In the genomic region with DNA sequence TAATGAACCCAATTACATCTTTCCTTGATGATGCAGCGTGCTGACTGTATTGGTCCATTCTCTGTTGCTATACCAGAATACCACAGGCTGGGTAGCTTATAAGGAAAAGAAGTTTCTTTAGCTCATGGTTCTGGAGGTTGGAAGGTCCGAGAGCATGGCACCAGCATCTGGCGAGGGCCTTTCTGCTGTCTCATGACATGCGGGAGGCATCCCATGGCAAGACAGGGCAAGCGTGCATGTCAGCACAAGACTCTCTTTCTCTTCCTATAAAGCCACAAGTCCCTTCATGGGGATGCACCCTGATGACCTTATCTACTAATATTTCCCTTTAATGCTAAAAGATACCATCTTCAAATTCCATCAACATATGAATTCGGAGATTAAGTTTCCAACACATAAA, we compare ENCODE assay signal across 17 cellular contexts.
A peak's percentile ranks its signal among the peaks of the same experiment; 100 is the strongest.
DNase-seq lines count a peak whose midpoint lies in the region; ATAC-seq, FAIRE-seq and TF ChIP-seq lines count a peak whose summit lies in the region.
"Had no signal": no experiment of that assay in that cellular context is flagged by ENCODE, and none has a peak within 500 bp of the region (broad histone marks: within the 10 kb centered on the region; RNA-seq: fewer than 3 reads in every experiment).

No MANE protein-coding gene starts in this region.

- no peak overlapping the region for H3K27ac ChIP-seq in foreskin keratinocyte
- H3K27ac ChIP-seq: BLaER1 had no signal

- no peaks in the 10 kb centered on the region for H3K36me3 ChIP-seq in bronchial epithelial cell (ENCODE audit: control insufficient read depth, insufficient read depth, low read length)
- H3K36me3 ChIP-seq: BLaER1 had no signal

- peaks cover 27% of the 10 kb centered on the region for H3K4me1 Mint-ChIP-seq in osteocyte (ENCODE audit: unreplicated experiment)

- no peak overlapping the region for H3K4me3 Mint-ChIP-seq in osteocyte (ENCODE audit: unreplicated experiment)
- H3K4me3 Mint-ChIP-seq: CD14-positive monocyte; CD8-positive, alpha-beta T cell; HFFc6 had no signal

- H3K4me1 ChIP-seq in foreskin keratinocyte = peaks cover 6% of the 10 kb centered on the region
- H3K4me1 ChIP-seq: BLaER1 had no signal

- H3K27ac Mint-ChIP-seq in osteocyte (ENCODE audit: unreplicated experiment) = no peak overlapping the region
- H3K27ac Mint-ChIP-seq: CD14-positive monocyte; CD8-positive, alpha-beta T cell; HFFc6 had no signal

- no peak for FAIRE-seq in bronchial epithelial cell (lab: Jason Lieb, UNC)
- FAIRE-seq: GM12891, HTR-8/SVneo had no signal

- H3K4me3 ChIP-seq in bronchial epithelial cell (ENCODE audit: low read depth, low read length) = no peak overlapping the region
- H3K4me3 ChIP-seq: BLaER1 had no signal

- H3K27me3 Mint-ChIP-seq in osteocyte (ENCODE audit: unreplicated experiment) = peaks cover 16% of the 10 kb centered on the region

- ATAC-seq in foreskin keratinocyte (peak; percentile 55), omental fat pad (ENCODE audit: low FRiP score) (no peak)
- ATAC-seq: CD8-positive, alpha-beta T cell had no signal

- peak; percentile 26 for DNase-seq in NCI-H82 (lab: John Stamatoyannopoulos, UW)
- DNase-seq in NCI-H82 treated with DMSO at 0.1 percent for 48 hours (lab: John Stamatoyannopoulos, UW; ENCODE audit: unreplicated experiment) = no peak
- DNase-seq in bronchial epithelial cell (ENCODE audit: low read depth) = peak; percentile 49
- peak; percentile 32 to 64 for DNase-seq in foreskin keratinocyte
- DNase-seq in osteocyte (ENCODE audit: extremely low spot score, unreplicated experiment) = peak; percentile 32
- no peak for DNase-seq in stimulated activated CD4-positive, alpha-beta T cell treated with anti-CD3 and anti-CD28 coated beads, Interleukin-4, amount 100 ng/mL, for 1 hour
- DNase-seq in Kasumi-1 (lab: John Stamatoyannopoulos, UW) = no peak
- no peak for DNase-seq in omental fat pad (ENCODE audit: low spot score)
- DNase-seq: 8988T; Calu3; CD8-positive, alpha-beta T cell; GOT3; HFFc6 had no signal

- no peak for TF ChIP-seq CTCF in bronchial epithelial cell (IDR thresholded peaks at IDR 0.05; ENCODE audit: insufficient read depth, low read length, severe bottlenecking)
- no peak for TF ChIP-seq CTCF in foreskin keratinocyte (conservative IDR thresholded peaks at IDR 0.05)
- TF ChIP-seq CTCF in osteocyte (IDR thresholded peaks at IDR 0.05) = no peak
- TF ChIP-seq CTCF in omental fat pad (IDR thresholded peaks at IDR 0.05) = no peak

- H3K9me3 Mint-ChIP-seq in osteocyte (ENCODE audit: unreplicated experiment) = no peaks in the 10 kb centered on the region
- H3K9me3 Mint-ChIP-seq: CD8-positive, alpha-beta T cell; HFFc6 had no signal

- H3K27me3 ChIP-seq in bronchial epithelial cell (ENCODE audit: control insufficient read depth, insufficient read depth, low read length) (no peaks in the 10 kb centered on the region), foreskin keratinocyte (peaks cover under 1% of the 10 kb centered on the region)
- H3K27me3 ChIP-seq: BLaER1 had no signal

- no peaks in the 10 kb centered on the region for H3K36me3 Mint-ChIP-seq in osteocyte (ENCODE audit: unreplicated experiment)
- H3K36me3 Mint-ChIP-seq: CD14-positive monocyte; CD8-positive, alpha-beta T cell had no signal

Comparison
In these comparisons a context has a peak if more than half of its experiments do, and no peak if none do; other contexts are left out.
1. DNase-seq: peak in NCI-H82 (single experiment), bronchial epithelial cell (single experiment), foreskin keratinocyte (2 of 2) and osteocyte (single experiment); none in NCI-H82 treated with DMSO at 0.1 percent for 48 hours (single experiment), stimulated activated CD4-positive, alpha-beta T cell treated with anti-CD3 and anti-CD28 coated beads, Interleukin-4, amount 100 ng/mL, for 1 hour (single experiment), Kasumi-1 (0 of 2) and omental fat pad (single experiment).